In genomic region chr3:138174421-138175122, GRCh38 we compare ENCODE assay signal across 8 cellular contexts. TPM values are rescaled to one million over a fixed set of nuclear protein-coding genes. Genes with fewer than 3 reads are reported as not detected.
A peak's percentile ranks its signal among the peaks of the same experiment; 100 is the strongest.
DNase-seq lines count a peak whose midpoint lies in the region; ATAC-seq and TF ChIP-seq lines count a peak whose summit lies in the region.

Gene DBR1 (minus strand): TSS chr3:138174921. CDS start chr3:138174795, 126 bp downstream.

- no peaks in the 10 kb centered on the region for H3K27me3 ChIP-seq in prostate gland (replicated peaks; ENCODE audit: insufficient read depth)

- H3K9me3 ChIP-seq in prostate gland, result no peaks in the 10 kb centered on the region

- H3K4me1 ChIP-seq in prostate gland (replicated peaks), result no peaks in the 10 kb centered on the region
- H3K4me1 ChIP-seq in urinary bladder (ENCODE audit: insufficient read depth), result no peaks in the 10 kb centered on the region

- 1% methylated on average over 23 of the region's 38 CpGs for WGBS in prostate gland
- WGBS in urinary bladder, result under 1% methylated on average over 38 of the region's 38 CpGs

- peak in 2 of 4 experiments; percentile 14 to 15 for TF ChIP-seq CTCF in prostate gland (IDR thresholded peaks at IDR 0.05)

- ATAC-seq in GM18499 (IDR thresholded peaks at IDR 0.05; ENCODE audit: insufficient read depth, unreplicated experiment), result peak; percentile 67
- ATAC-seq in HG02885 (IDR thresholded peaks at IDR 0.05; ENCODE audit: poor library complexity, unreplicated experiment), result peak; percentile 91
- ATAC-seq in left ventricle myocardium superior, result peak; percentile 95

- DNase-seq in NCI-H1694 (lab: John Stamatoyannopoulos, UW) (peak; percentile 74), T-helper 2 cell (peak; percentile 33 to 86 (median 64)), left ventricle myocardium superior (peak; percentile 79), prostate gland (ENCODE audit: low spot score) (peak; percentile 83)

- H3K27ac ChIP-seq in angular gyrus (ENCODE audit: low read depth, low read length) (peak within 1 kb of the TSS; percentile 62), prostate gland (peak within 1 kb of the TSS; percentile 73), urinary bladder (ENCODE audit: low read depth) (peak within 1 kb of the TSS; percentile 46)

- intact Hi-C loops in left ventricle myocardium superior (cut with micrococcal nuclease) (no loop called here), prostate gland (cut with DNase I) (no loop called here)

- H3K4me3 ChIP-seq in prostate gland (peak within 1 kb of the TSS; percentile 62 to 67), urinary bladder (ENCODE audit: low read depth, low read length) (peak within 1 kb of the TSS; percentile 59)

- H3K36me3 ChIP-seq in prostate gland (no peaks in the 10 kb centered on the region), urinary bladder (ENCODE audit: insufficient read depth) (peaks cover 1% of the 10 kb centered on the region)

- TF ChIP-seq POLR2A in prostate gland (IDR thresholded peaks at IDR 0.05), result peak; percentile 76

RNA-seq across cellular contexts. Expression of gene DBR1, which starts in this region (rescaled TPM):
- total RNA-seq in left ventricle myocardium superior (7.3 TPM), prostate gland (10 to 100 TPM in 1 of 2 donors, 1 to 10 TPM in 1; 9.1 to 15.8 TPM), urinary bladder (25.8 TPM)
- 11.3 TPM for polyA plus RNA-seq in urinary bladder

Comparison
In these comparisons a context has a peak if more than half of its experiments do, and no peak if none do; other contexts are left out.
1. Peak in every context shown above with its lines: DNase-seq, ATAC-seq, H3K4me3 ChIP-seq and H3K27ac ChIP-seq.